1 cellular context compared by ENCODE assay signal in the genomic region with DNA sequence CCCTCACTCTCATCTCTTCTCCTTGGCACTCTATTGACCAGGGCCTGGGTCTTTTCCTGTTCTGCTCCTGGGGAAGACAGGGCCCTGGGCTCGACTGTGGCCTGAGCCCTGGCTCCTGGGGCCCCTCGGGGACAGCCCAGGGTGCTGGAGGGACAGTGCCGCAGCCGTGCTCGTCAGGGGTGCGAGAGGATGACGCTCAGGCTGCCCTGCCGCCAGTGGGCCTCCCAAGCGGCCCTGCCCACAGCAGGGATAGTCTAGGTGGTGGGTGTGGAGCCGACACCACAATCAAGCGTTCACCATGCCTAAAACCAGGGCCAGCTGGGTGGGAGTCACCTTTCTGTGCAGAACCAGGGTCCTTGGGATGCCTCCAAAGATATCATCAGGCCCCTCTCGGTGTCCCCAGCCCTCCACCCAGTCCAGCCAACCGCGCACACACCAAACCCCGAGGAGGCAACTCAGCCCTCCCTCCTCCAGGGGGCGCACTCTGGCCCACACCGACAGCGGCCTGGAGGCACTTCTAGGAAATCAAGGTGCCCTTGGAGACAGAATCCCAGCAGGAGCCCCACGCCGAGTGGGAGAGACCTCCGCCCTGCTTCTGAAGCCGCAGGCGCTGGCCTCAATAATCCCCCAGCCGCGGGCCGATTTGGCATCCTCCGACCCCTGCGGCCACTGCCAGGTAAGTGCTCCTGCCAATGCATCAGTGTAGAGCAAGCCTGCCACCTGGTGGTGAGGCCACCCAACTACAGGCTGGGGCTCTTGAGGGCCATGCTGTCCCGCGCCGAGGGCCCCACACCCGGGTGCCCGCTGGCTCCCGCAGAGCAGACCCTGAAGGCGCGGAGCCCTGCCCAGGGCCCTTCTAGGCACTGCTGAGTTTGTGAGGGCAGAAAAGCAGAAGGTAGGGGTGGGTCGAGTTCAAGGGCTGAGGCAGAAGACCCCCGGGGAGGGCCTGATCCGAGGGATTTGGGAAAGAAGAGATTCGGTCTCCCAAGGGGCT.
TF ChIP-seq lines count a peak whose summit lies in the region.

No MANE protein-coding gene starts in this region.

TF ChIP-seq in HEK293, 187 proteins besides CTCF, POLR2A, EP300 and RAD21 (continued from another document):
- TF ChIP-seq PATZ1 (tag by site-specific recombination; IDR thresholded peaks at IDR 0.05) (0 out of 2 replicates have a peak, but pooled peaks have one; percentile 40), ZFP41 (tag by site-specific recombination; IDR thresholded peaks at IDR 0.05; ENCODE audit: borderline replicate concordance) (no peak), YY1 (tag by site-specific recombination; IDR thresholded peaks at IDR 0.05) (no peak), ZNF239 (tag by site-specific recombination; IDR thresholded peaks at IDR 0.05) (no peak), GFI1B (tag by site-specific recombination; IDR thresholded peaks at IDR 0.05) (no peak), TCF7L2 (IDR thresholded peaks at IDR 0.05; ENCODE audit: borderline replicate concordance, low read depth, low read length) (no peak), ZNF146 (tag by site-specific recombination; IDR thresholded peaks at IDR 0.05) (no peak), ZNF510 (tag by site-specific recombination; IDR thresholded peaks at IDR 0.05; ENCODE audit: insufficient replicate concordance) (no peak)
- TF ChIP-seq, protein P1, sequence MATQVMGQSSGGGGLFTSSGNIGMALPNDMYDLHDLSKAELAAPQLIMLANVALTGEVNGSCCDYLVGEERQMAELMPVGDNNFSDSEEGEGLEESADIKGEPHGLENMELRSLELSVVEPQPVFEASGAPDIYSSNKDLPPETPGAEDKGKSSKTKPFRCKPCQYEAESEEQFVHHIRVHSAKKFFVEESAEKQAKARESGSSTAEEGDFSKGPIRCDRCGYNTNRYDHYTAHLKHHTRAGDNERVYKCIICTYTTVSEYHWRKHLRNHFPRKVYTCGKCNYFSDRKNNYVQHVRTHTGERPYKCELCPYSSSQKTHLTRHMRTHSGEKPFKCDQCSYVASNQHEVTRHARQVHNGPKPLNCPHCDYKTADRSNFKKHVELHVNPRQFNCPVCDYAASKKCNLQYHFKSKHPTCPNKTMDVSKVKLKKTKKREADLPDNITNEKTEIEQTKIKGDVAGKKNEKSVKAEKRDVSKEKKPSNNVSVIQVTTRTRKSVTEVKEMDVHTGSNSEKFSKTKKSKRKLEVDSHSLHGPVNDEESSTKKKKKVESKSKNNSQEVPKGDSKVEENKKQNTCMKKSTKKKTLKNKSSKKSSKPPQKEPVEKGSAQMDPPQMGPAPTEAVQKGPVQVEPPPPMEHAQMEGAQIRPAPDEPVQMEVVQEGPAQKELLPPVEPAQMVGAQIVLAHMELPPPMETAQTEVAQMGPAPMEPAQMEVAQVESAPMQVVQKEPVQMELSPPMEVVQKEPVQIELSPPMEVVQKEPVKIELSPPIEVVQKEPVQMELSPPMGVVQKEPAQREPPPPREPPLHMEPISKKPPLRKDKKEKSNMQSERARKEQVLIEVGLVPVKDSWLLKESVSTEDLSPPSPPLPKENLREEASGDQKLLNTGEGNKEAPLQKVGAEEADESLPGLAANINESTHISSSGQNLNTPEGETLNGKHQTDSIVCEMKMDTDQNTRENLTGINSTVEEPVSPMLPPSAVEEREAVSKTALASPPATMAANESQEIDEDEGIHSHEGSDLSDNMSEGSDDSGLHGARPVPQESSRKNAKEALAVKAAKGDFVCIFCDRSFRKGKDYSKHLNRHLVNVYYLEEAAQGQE (tag by site-specific recombination; IDR thresholded peaks at IDR 0.05): no peak; the same call in 1 of the 2 replicates
TF ChIP-seq in HEK293: peak in this region for 32.
